In genomic region chr20:59175861-59176260, GRCh38 we compare ENCODE assay signal across 25 cellular contexts.
DNase-seq lines count a peak whose midpoint lies in the region; ATAC-seq lines count a peak whose summit lies in the region.
"Had no signal": no experiment of that assay in that cellular context is flagged by ENCODE, and none has a peak within 500 bp of the region (broad histone marks: within the 10 kb centered on the region; RNA-seq: fewer than 3 reads in every experiment).

No MANE protein-coding gene starts in this region.

- CTCF ChIA-PET in activated naive CD4-positive, alpha-beta T cell treated with anti-CD3 and anti-CD28 coated beads, Interleukin-2, amount 10 ng/mL, durations not matched to agents 7 days and 5 days (lab: Charles Lee) = interaction anchor here (0.6 to 1.2 kb wide), 2 partner anchors 10 to 32 kb away, joined by 3 read pairs; no protein-coding TSS in a partner anchor

- H3K36me3 ChIP-seq in effector memory CD4-positive, alpha-beta T cell (ENCODE audit: control insufficient read depth, insufficient read depth, low read length) = peaks cover 31% of the 10 kb centered on the region
- H3K36me3 ChIP-seq: HAP-1, heart right ventricle had no signal

- H3K27me3 Mint-ChIP-seq in activated naive CD4-positive, alpha-beta T cell treated with anti-CD3 and anti-CD28 coated beads, Interleukin-2, amount 50 U/mL, for 24 hours = no peaks in the 10 kb centered on the region
- H3K27me3 Mint-ChIP-seq in activated naive CD4-positive, alpha-beta T cell treated with anti-CD3 and anti-CD28 coated beads, Interleukin-2, amount 10 ng/mL, durations not matched to agents 7 days and 5 days = no peaks in the 10 kb centered on the region

- peaks cover 14% of the 10 kb centered on the region for H3K36me3 Mint-ChIP-seq in activated naive CD4-positive, alpha-beta T cell treated with anti-CD3 and anti-CD28 coated beads, Interleukin-2, amount 50 U/mL, for 24 hours
- peaks cover 68% of the 10 kb centered on the region for H3K36me3 Mint-ChIP-seq in activated naive CD4-positive, alpha-beta T cell treated with anti-CD3 and anti-CD28 coated beads, Interleukin-2, amount 10 ng/mL, durations not matched to agents 7 days and 5 days
- peaks cover 21% of the 10 kb centered on the region for H3K36me3 Mint-ChIP-seq in stimulated activated effector memory CD8-positive, alpha-beta T cell treated with anti-CD3 and anti-CD28 coated beads, Interleukin-12 subunit alpha, Interleukin-12 subunit beta, amount 100 ng/mL, for 72 hours

- no peaks in the 10 kb centered on the region for H3K27me3 ChIP-seq in effector memory CD4-positive, alpha-beta T cell (replicated peaks; ENCODE audit: control insufficient read depth, insufficient read depth, low read length, poor library complexity, severe bottlenecking)
- H3K27me3 ChIP-seq: body of pancreas had no signal

- H3K4me1 Mint-ChIP-seq in activated naive CD4-positive, alpha-beta T cell treated with anti-CD3 and anti-CD28 coated beads, Interleukin-2, amount 50 U/mL, for 24 hours = peaks cover 95% of the 10 kb centered on the region
- H3K4me1 Mint-ChIP-seq in activated naive CD4-positive, alpha-beta T cell treated with anti-CD3 and anti-CD28 coated beads, Interleukin-2, amount 10 ng/mL, durations not matched to agents 7 days and 5 days = peaks cover 67% of the 10 kb centered on the region
- peaks cover 89% of the 10 kb centered on the region for H3K4me1 Mint-ChIP-seq in stimulated activated effector memory CD8-positive, alpha-beta T cell treated with anti-CD3 and anti-CD28 coated beads, Interleukin-12 subunit alpha, Interleukin-12 subunit beta, amount 100 ng/mL, for 72 hours

- peak overlapping the region; percentile 85 for H3K27ac Mint-ChIP-seq in activated naive CD4-positive, alpha-beta T cell treated with anti-CD3 and anti-CD28 coated beads, Interleukin-2, amount 50 U/mL, for 24 hours
- no peak overlapping the region for H3K27ac Mint-ChIP-seq in activated naive CD4-positive, alpha-beta T cell treated with anti-CD3 and anti-CD28 coated beads, Interleukin-2, amount 10 ng/mL, durations not matched to agents 7 days and 5 days
- peak overlapping the region; percentile 78 for H3K27ac Mint-ChIP-seq in stimulated activated effector memory CD8-positive, alpha-beta T cell treated with anti-CD3 and anti-CD28 coated beads, Interleukin-12 subunit alpha, Interleukin-12 subunit beta, amount 100 ng/mL, for 72 hours
- H3K27ac Mint-ChIP-seq: T-helper 2 cell treated with Interferon-gamma antibody and Interleukin-4, amounts not matched to agents 5 μg/mL and 100 μg/mL, for 36 hours had no signal

- H3K9me3 ChIP-seq in effector memory CD4-positive, alpha-beta T cell (ENCODE audit: control insufficient read depth, low read length) = no peaks in the 10 kb centered on the region
- H3K9me3 ChIP-seq: body of pancreas, HAP-1, heart right ventricle had no signal

- H3K4me1 ChIP-seq in effector memory CD4-positive, alpha-beta T cell (ENCODE audit: control insufficient read depth, insufficient read depth, low read length, poor library complexity, severe bottlenecking) = peaks cover 31% of the 10 kb centered on the region
- H3K4me1 ChIP-seq: body of pancreas, HAP-1 had no signal

- no peak overlapping the region for H3K4me3 Mint-ChIP-seq in activated naive CD4-positive, alpha-beta T cell treated with anti-CD3 and anti-CD28 coated beads, Interleukin-2, amount 50 U/mL, for 24 hours
- H3K4me3 Mint-ChIP-seq in activated naive CD4-positive, alpha-beta T cell treated with anti-CD3 and anti-CD28 coated beads, Interleukin-2, amount 10 ng/mL, durations not matched to agents 7 days and 5 days = no peak overlapping the region
- peak overlapping the region; percentile 50 for H3K4me3 Mint-ChIP-seq in stimulated activated effector memory CD8-positive, alpha-beta T cell treated with anti-CD3 and anti-CD28 coated beads, Interleukin-12 subunit alpha, Interleukin-12 subunit beta, amount 100 ng/mL, for 72 hours
- H3K4me3 Mint-ChIP-seq: activated T-helper 1 cell treated with anti-CD3 and anti-CD28 coated beads, Interleukin-12 subunit alpha, Interleukin-12 subunit beta, Interleukin-2, Interleukin-4 antibody, amounts not matched to agents 30 ng/mL and 10 ng/mL and 1 ng/mL, durations not matched to agents 14 hours and 24 hours and 36 hours; T-helper 2 cell treated with Interferon-gamma antibody and Interleukin-4, amounts not matched to agents 5 μg/mL and 100 μg/mL, for 36 hours had no signal

- peak overlapping the region; percentile 2 for H3K27ac ChIP-seq in effector memory CD4-positive, alpha-beta T cell (ENCODE audit: insufficient read depth, low read length, poor library complexity, severe bottlenecking)
- H3K27ac ChIP-seq: body of pancreas, KMS-11, VCaP had no signal

- DNase-seq in activated naive CD4-positive, alpha-beta T cell treated with anti-CD3 and anti-CD28 coated beads, Interleukin-2, amount 10 ng/mL, durations not matched to agents 7 days and 5 days = no peak
- peak; percentile 33 for DNase-seq in NCI-H69 (lab: John Stamatoyannopoulos, UW)
- DNase-seq in effector memory CD4-positive, alpha-beta T cell = no peak
- no peak for DNase-seq in stimulated activated effector memory CD8-positive, alpha-beta T cell treated with anti-CD3 and anti-CD28 coated beads, Interleukin-12 subunit alpha, Interleukin-12 subunit beta, amount 100 ng/mL, for 72 hours (ENCODE audit: low spot score in 2 of 2)
- DNase-seq: body of pancreas; C1 segment of cervical spinal cord; EL; erythroblast; foreskin fibroblast; heart right ventricle; left cardiac atrium; mesendoderm; NCI-H1694; NCI-H2171; NCI-H524; stimulated activated CD4-positive, alpha-beta T cell treated with anti-CD3 and anti-CD28 coated beads, Interleukin-4, amount 100 ng/mL, for 24 hours; stimulated activated naive CD4-positive, alpha-beta T cell had no signal

- ATAC-seq in stimulated activated effector memory CD8-positive, alpha-beta T cell treated with anti-CD3 and anti-CD28 coated beads, Interleukin-12 subunit alpha, Interleukin-12 subunit beta, amount 100 ng/mL, for 72 hours = no peak
- ATAC-seq in GM19328 (IDR thresholded peaks at IDR 0.05; ENCODE audit: unreplicated experiment) (no peak), GM21381 (IDR thresholded peaks at IDR 0.05; ENCODE audit: unreplicated experiment) (no peak)
- ATAC-seq: body of pancreas, heart right ventricle had no signal

- H3K9me3 Mint-ChIP-seq in activated naive CD4-positive, alpha-beta T cell treated with anti-CD3 and anti-CD28 coated beads, Interleukin-2, amount 50 U/mL, for 24 hours = no peaks in the 10 kb centered on the region
- H3K9me3 Mint-ChIP-seq in activated naive CD4-positive, alpha-beta T cell treated with anti-CD3 and anti-CD28 coated beads, Interleukin-2, amount 10 ng/mL, durations not matched to agents 7 days and 5 days = no peaks in the 10 kb centered on the region
- H3K9me3 Mint-ChIP-seq in stimulated activated effector memory CD8-positive, alpha-beta T cell treated with anti-CD3 and anti-CD28 coated beads, Interleukin-12 subunit alpha, Interleukin-12 subunit beta, amount 100 ng/mL, for 72 hours = no peaks in the 10 kb centered on the region

- no peak overlapping the region for H3K4me3 ChIP-seq in effector memory CD4-positive, alpha-beta T cell (ENCODE audit: insufficient read depth, low read depth, low read length, poor library complexity, severe bottlenecking)
- H3K4me3 ChIP-seq: body of pancreas, HAP-1, heart right ventricle had no signal
